ENCODE assay signal across 16 cellular contexts in genomic region chr10:51369903-51370302, GRCh38.
DNase-seq lines count a peak whose midpoint lies in the region; TF ChIP-seq lines count a peak whose summit lies in the region.
"Had no signal": no experiment of that assay in that cellular context is flagged by ENCODE, and none has a peak within 500 bp of the region (broad histone marks: within the 10 kb centered on the region; RNA-seq: fewer than 3 reads in every experiment).

No MANE protein-coding gene starts in this region.

- H3K27ac ChIP-seq in RWPE1, result no peak overlapping the region
- H3K27ac ChIP-seq: gastroesophageal sphincter, pancreas had no signal

- no peak overlapping the region for H3K4me3 ChIP-seq in epithelial cell of esophagus (ENCODE audit: low read length)
- no peak overlapping the region for H3K4me3 ChIP-seq in HAP-1
- H3K4me3 ChIP-seq: gastroesophageal sphincter, pancreas had no signal

- CTCF ChIA-PET in RWPE1 (lab: Yijun Ruan, JAX), result no interaction called here

- no peaks in the 10 kb centered on the region for H3K9me3 ChIP-seq in HAP-1
- H3K9me3 ChIP-seq: gastroesophageal sphincter, pancreas had no signal

- POLR2A ChIA-PET in RWPE1 (lab: Yijun Ruan, JAX; ENCODE audit: low non-redundant PET), result no interaction called here

- DNase-seq in ELR (ENCODE audit: low read depth) (peak; percentile 15), RWPE1 (ENCODE audit: low spot score) (peak; percentile 3), epithelial cell of esophagus (ENCODE audit: low read depth) (peak; percentile 35), non-pigmented ciliary epithelial cell (ENCODE audit: low read depth) (peak; percentile 6), islet precursor cell (no peak), DMS 273 (lab: John Stamatoyannopoulos, UW; ENCODE audit: unreplicated experiment) (no peak), HAP-1 (ENCODE audit: low spot score in 2 of 2) (no peak), NCI-H510A (lab: John Stamatoyannopoulos, UW) (no peak)
- DNase-seq: activated CD4-positive, alpha-beta T cell treated with anti-CD3 and anti-CD28 coated beads for 48 hours; effector CD4-positive, alpha-beta T cell; MV-4-11; NCI-H2171 treated with DMSO at 0.1 percent for 48 hours; pancreas; SHP77 treated with DMSO at 0.1 percent for 48 hours; T-helper 9 cell had no signal

- TF ChIP-seq CTCF in RWPE1 (conservative IDR thresholded peaks at IDR 0.05; ENCODE audit: low read depth) (no peak), epithelial cell of esophagus (IDR thresholded peaks at IDR 0.05; ENCODE audit: insufficient read depth, low read depth, low read length, missing control alignments) (no peak)

- H3K27me3 ChIP-seq in HAP-1 (ENCODE audit: low read depth), result no peaks in the 10 kb centered on the region
- H3K27me3 ChIP-seq: gastroesophageal sphincter, pancreas had no signal

- H3K36me3 ChIP-seq in HAP-1 (replicated peaks), result no peaks in the 10 kb centered on the region
- H3K36me3 ChIP-seq: gastroesophageal sphincter, pancreas had no signal

- no peaks in the 10 kb centered on the region for H3K4me1 ChIP-seq in HAP-1
- H3K4me1 ChIP-seq: pancreas had no signal

- in situ Hi-C loops in HAP-1 (cut with MboI; ENCODE audit: low sequenced_read_pairs), result no loop called here

Comparison
In these comparisons a context has a peak if more than half of its experiments do, and no peak if none do; other contexts are left out.
1. DNase-seq: peak in ELR (single experiment), RWPE1 (single experiment), epithelial cell of esophagus (single experiment) and non-pigmented ciliary epithelial cell (single experiment); none in islet precursor cell (single experiment), DMS 273 (single experiment), HAP-1 (0 of 2) and NCI-H510A (single experiment).